ENCODE assay signal across 10 cellular contexts in the genomic region with DNA sequence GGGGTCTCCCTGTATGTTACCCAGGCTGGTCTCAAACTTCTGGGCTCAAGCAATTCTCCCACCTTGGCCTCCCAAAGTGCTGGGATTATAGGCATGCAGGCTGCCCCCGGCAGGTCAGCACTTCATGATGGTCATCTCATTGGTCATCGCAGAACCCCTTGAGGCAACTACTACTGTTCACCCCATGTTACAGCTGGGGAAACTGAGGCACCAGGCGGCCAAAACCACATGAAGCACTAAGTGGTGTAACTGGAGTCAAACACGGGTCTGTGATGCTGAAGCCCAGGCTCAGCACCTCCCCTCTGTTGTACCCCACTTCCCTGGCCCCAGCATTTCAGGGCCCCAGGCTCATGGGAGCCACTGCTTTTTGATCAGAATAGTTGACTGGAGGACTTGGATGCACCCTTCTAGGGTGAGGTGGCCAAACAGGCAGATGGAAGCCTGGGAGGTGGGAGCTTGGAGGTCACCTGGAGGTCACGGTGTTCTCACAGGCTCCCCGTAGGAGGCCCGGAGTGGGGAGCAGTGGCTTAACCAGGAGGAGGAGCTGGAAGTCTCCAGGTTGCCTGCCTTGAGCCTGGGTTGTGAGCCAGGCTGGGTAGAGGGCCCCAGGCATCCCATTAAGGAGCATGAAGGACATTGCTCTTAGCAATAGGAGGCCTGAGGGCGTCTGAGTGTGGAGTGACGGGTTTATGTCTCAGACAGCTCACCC. TPM values are rescaled to one million over a fixed set of nuclear protein-coding genes. Genes with fewer than 3 reads are reported as not detected.
DNase-seq lines count a peak whose midpoint lies in the region; ATAC-seq and TF ChIP-seq lines count a peak whose summit lies in the region.
"Had no signal": no experiment of that assay in that cellular context is flagged by ENCODE, and none has a peak within 500 bp of the region (broad histone marks: within the 10 kb centered on the region; RNA-seq: fewer than 3 reads in every experiment).

No MANE protein-coding gene starts in this region.

- peak overlapping the region; percentile 1 for H3K9ac ChIP-seq in mucosa of stomach (ENCODE audit: low read length)

- intact Hi-C loops in dorsolateral prefrontal cortex (cut with DNase I) (loop anchor here in 1 of 2 donors (5.0 to 10.0 kb wide), 3 partner anchors 35 to 187 kb away; partner anchors contain the start of gene DUSP1), upper lobe of right lung (cut with DNase I) (loop anchor here (10.0 kb wide), 1 partner anchor 127 kb away; the partner anchor contains the start of gene DUSP1)

- TF ChIP-seq CTCF in dorsolateral prefrontal cortex (IDR thresholded peaks at IDR 0.05 in 54 of 56, conservative IDR thresholded peaks at IDR 0.05 in 2 of 56; ENCODE audit: low read depth in 1 of 56, partially characterized antibody in 56 of 56) (no peak), upper lobe of right lung (IDR thresholded peaks at IDR 0.05) (no peak)

- H3K27me3 Mint-ChIP-seq in activated naive CD8-positive, alpha-beta T cell treated with anti-CD3 and anti-CD28 coated beads, Interleukin-2, amount 50 U/mL, for 24 hours: no peaks in the 10 kb centered on the region
- no peaks in the 10 kb centered on the region for H3K27me3 Mint-ChIP-seq in activated naive CD8-positive, alpha-beta T cell treated with anti-CD3 and anti-CD28 coated beads for 36 hours
- H3K27me3 Mint-ChIP-seq: naive thymus-derived CD4-positive, alpha-beta T cell had no signal

- peaks cover 58% of the 10 kb centered on the region for H3K4me1 ChIP-seq in mucosa of stomach (ENCODE audit: control insufficient read depth, insufficient read depth, low read length)
- peaks cover 71% of the 10 kb centered on the region for H3K4me1 ChIP-seq in upper lobe of right lung

- H3K9me3 ChIP-seq in mucosa of stomach (ENCODE audit: control insufficient read depth, low read length) (no peaks in the 10 kb centered on the region), upper lobe of right lung (no peaks in the 10 kb centered on the region)

- no peaks in the 10 kb centered on the region for H3K9me3 Mint-ChIP-seq in activated naive CD8-positive, alpha-beta T cell treated with anti-CD3 and anti-CD28 coated beads, Interleukin-2, amount 50 U/mL, for 24 hours
- no peaks in the 10 kb centered on the region for H3K9me3 Mint-ChIP-seq in activated naive CD8-positive, alpha-beta T cell treated with anti-CD3 and anti-CD28 coated beads for 36 hours
- H3K9me3 Mint-ChIP-seq: naive thymus-derived CD4-positive, alpha-beta T cell had no signal

- ATAC-seq in activated naive CD8-positive, alpha-beta T cell treated with anti-CD3 and anti-CD28 coated beads, Interleukin-2, amount 50 U/mL, for 24 hours: no peak
- ATAC-seq in upper lobe of right lung (no peak), HG02852 (IDR thresholded peaks at IDR 0.05; ENCODE audit: unreplicated experiment) (no peak), HG02798 (IDR thresholded peaks at IDR 0.05; ENCODE audit: poor library complexity, unreplicated experiment) (no peak)

- H3K4me3 Mint-ChIP-seq in activated naive CD8-positive, alpha-beta T cell treated with anti-CD3 and anti-CD28 coated beads, Interleukin-2, amount 50 U/mL, for 24 hours: no peak overlapping the region
- H3K4me3 Mint-ChIP-seq in activated naive CD8-positive, alpha-beta T cell treated with anti-CD3 and anti-CD28 coated beads for 36 hours: no peak overlapping the region
- H3K4me3 Mint-ChIP-seq: naive thymus-derived CD4-positive, alpha-beta T cell had no signal

- no peak overlapping the region for H3K4me3 ChIP-seq in dorsolateral prefrontal cortex
- H3K4me3 ChIP-seq in mucosa of stomach (ENCODE audit: low read length): no peak overlapping the region
- H3K4me3 ChIP-seq in upper lobe of right lung: no peak overlapping the region

- H3K27ac ChIP-seq in dorsolateral prefrontal cortex: peak overlapping the region in 33 of 59 donors; percentile 0 to 91 (median 48)
- peak overlapping the region; percentile 91 for H3K27ac ChIP-seq in upper lobe of right lung

- H3K27me3 ChIP-seq in dorsolateral prefrontal cortex (no peaks in the 10 kb centered on the region), mucosa of stomach (ENCODE audit: control insufficient read depth, insufficient read depth, low read length) (no peaks in the 10 kb centered on the region), upper lobe of right lung (no peaks in the 10 kb centered on the region)

- no peaks in the 10 kb centered on the region for H3K36me3 Mint-ChIP-seq in activated naive CD8-positive, alpha-beta T cell treated with anti-CD3 and anti-CD28 coated beads, Interleukin-2, amount 50 U/mL, for 24 hours (ENCODE audit: low read depth)
- H3K36me3 Mint-ChIP-seq in activated naive CD8-positive, alpha-beta T cell treated with anti-CD3 and anti-CD28 coated beads for 36 hours: peaks cover 2% of the 10 kb centered on the region

- no peak for DNase-seq in activated naive CD8-positive, alpha-beta T cell treated with anti-CD3 and anti-CD28 coated beads, Interleukin-2, amount 50 U/mL, for 24 hours
- no peak for DNase-seq in activated naive CD8-positive, alpha-beta T cell treated with anti-CD3 and anti-CD28 coated beads for 36 hours
- DNase-seq in dorsolateral prefrontal cortex (no peak), upper lobe of right lung (no peak), dermis blood vessel endothelial cell (no peak)
- DNase-seq: activated CD4-positive, alpha-beta T cell treated with anti-CD3 and anti-CD28 coated beads, Interleukin-2, amount 50 U/mL, for 4 hours; naive thymus-derived CD4-positive, alpha-beta T cell had no signal

- peaks cover 15% of the 10 kb centered on the region for H3K4me1 Mint-ChIP-seq in activated naive CD8-positive, alpha-beta T cell treated with anti-CD3 and anti-CD28 coated beads, Interleukin-2, amount 50 U/mL, for 24 hours
- peaks cover 10% of the 10 kb centered on the region for H3K4me1 Mint-ChIP-seq in activated naive CD8-positive, alpha-beta T cell treated with anti-CD3 and anti-CD28 coated beads for 36 hours

- no peaks in the 10 kb centered on the region for H3K36me3 ChIP-seq in mucosa of stomach (ENCODE audit: control insufficient read depth, insufficient read depth, low read length)
- H3K36me3 ChIP-seq in upper lobe of right lung: peaks cover 27% of the 10 kb centered on the region

- H3K27ac Mint-ChIP-seq in activated naive CD8-positive, alpha-beta T cell treated with anti-CD3 and anti-CD28 coated beads, Interleukin-2, amount 50 U/mL, for 24 hours: peak overlapping the region; percentile 5
- H3K27ac Mint-ChIP-seq in activated naive CD8-positive, alpha-beta T cell treated with anti-CD3 and anti-CD28 coated beads for 36 hours: no peak overlapping the region
- H3K27ac Mint-ChIP-seq: naive thymus-derived CD4-positive, alpha-beta T cell had no signal

RNA-seq across cellular contexts. Expression of gene RPL26L1, which starts 57.3 kb away (rescaled TPM):
- total RNA-seq in activated naive CD8-positive, alpha-beta T cell treated with anti-CD3 and anti-CD28 coated beads for 36 hours: 100 to 1,000 TPM in 1 of 2 experiments, 10 to 100 TPM in 1; 96.4 to 101 TPM
- total RNA-seq in dorsolateral prefrontal cortex (10 to 100 TPM; 13.1 to 36.0 (median 24.4) TPM), upper lobe of right lung (26.4 TPM), dermis blood vessel endothelial cell (28.4 and 31.4 TPM in 2 replicates)
